Comparison of ENCODE assay signal across 1 cellular context in genomic region chr6:147176795-147177194, GRCh38.
TF ChIP-seq lines count a peak whose summit lies in the region.

No MANE protein-coding gene starts in this region.

TF ChIP-seq in GM23338, 12 proteins besides CTCF, POLR2A, EP300 and RAD21 (continued from another document):
- no peak for TF ChIP-seq NANOG (IDR thresholded peaks at IDR 0.05; ENCODE audit: borderline replicate concordance)
- no peak for TF ChIP-seq JUNB (IDR thresholded peaks at IDR 0.05; ENCODE audit: unreplicated experiment)
- TF ChIP-seq ETS1 (IDR thresholded peaks at IDR 0.05), result no peak
- TF ChIP-seq ZNF462 (CRISPR knock-in tag; IDR thresholded peaks at IDR 0.05), result no peak
- no peak for TF ChIP-seq ZNF114 (CRISPR knock-in tag; IDR thresholded peaks at IDR 0.05)
- TF ChIP-seq ZNF331 (CRISPR knock-in tag; IDR thresholded peaks at IDR 0.05; ENCODE audit: low read depth), result no peak
- no peak for TF ChIP-seq REST (IDR thresholded peaks at IDR 0.05; ENCODE audit: unreplicated experiment)
- TF ChIP-seq CREB1 (CRISPR knock-in tag; IDR thresholded peaks at IDR 0.05; ENCODE audit: low read depth), result no peak
- no peak for TF ChIP-seq EZH2 (IDR thresholded peaks at IDR 0.05; ENCODE audit: low read depth, unreplicated experiment)
- no peak for TF ChIP-seq POLR2AphosphoS5 (IDR thresholded peaks at IDR 0.05; ENCODE audit: low read depth)
TF ChIP-seq in GM23338: peak in this region for 0.
